26 cellular contexts compared by ENCODE assay signal in genomic region chr5:34844999-34845398, GRCh38. TPM values are rescaled to one million over a fixed set of nuclear protein-coding genes. Genes with fewer than 3 reads are reported as not detected.
"Had no signal": no experiment of that assay in that cellular context is flagged by ENCODE, and none has a peak within 500 bp of the region (broad histone marks: within the 10 kb centered on the region; RNA-seq: fewer than 3 reads in every experiment).

No MANE protein-coding gene starts in this region.

- H3K4me3 ChIP-seq: ascending aorta, SK-N-MC had no signal

- DNase-seq: activated CD4-positive, alpha-beta T cell treated with anti-CD3 and anti-CD28 coated beads for 48 hours; activated CD4-positive, alpha-beta T cell treated with anti-CD3 and anti-CD28 coated beads, Interleukin-2, amount 50 U/mL, for 4 hours; activated CD4-positive, CD25-positive, alpha-beta regulatory T cell treated with anti-CD3 and anti-CD28 coated beads, Interleukin-2, amount 50 U/mL, for 72 hours; activated CD8-positive, alpha-beta memory T cell treated with anti-CD3 and anti-CD28 coated beads, Interleukin-2, amount 50 U/mL, for 48 hours; activated CD8-positive, alpha-beta T cell treated with anti-CD3 and anti-CD28 coated beads, Interleukin-2, amount 10 ng/mL, durations not matched to agents 7 days and 5 days; activated effector memory CD4-positive, alpha-beta T cell treated with Interleukin-2 at 50 U/mL for 16 hours; activated naive CD4-positive, alpha-beta T cell; activated T-cell treated with anti-CD3 and anti-CD28 coated beads, Interleukin-2, amount 50 U/mL, for 1 hour; KBM-7; NCI-H1048; NCI-H187 treated with DMSO at 0.1 percent for 48 hours; NCI-H2081 treated with DMSO at 0.1 percent for 48 hours; NCI-H748 treated with DMSO at 0.1 percent for 48 hours; RPMI8226; T-helper 1 cell had no signal

- H3K36me3 Mint-ChIP-seq: activated naive CD4-positive, alpha-beta T cell treated with anti-CD3 and anti-CD28 coated beads, Interleukin-2, amount 50 U/mL, for 24 hours had no signal

- H3K27me3 ChIP-seq: ascending aorta had no signal

- H3K9me3 Mint-ChIP-seq: activated naive CD4-positive, alpha-beta T cell treated with anti-CD3 and anti-CD28 coated beads, Interleukin-2, amount 50 U/mL, for 24 hours; activated T-helper 1 cell treated with anti-CD3 and anti-CD28 coated beads, Interleukin-12 subunit alpha, Interleukin-12 subunit beta, Interleukin-2, Interleukin-4 antibody, amounts not matched to agents 30 ng/mL and 10 ng/mL and 1 ng/mL, durations not matched to agents 14 hours and 24 hours and 36 hours; central memory CD8-positive, alpha-beta T cell had no signal

- H3K36me3 ChIP-seq: ascending aorta had no signal

- H3K4me1 Mint-ChIP-seq: activated naive CD4-positive, alpha-beta T cell treated with anti-CD3 and anti-CD28 coated beads, Interleukin-2, amount 50 U/mL, for 24 hours; central memory CD8-positive, alpha-beta T cell had no signal

- H3K27ac Mint-ChIP-seq: activated CD8-positive, alpha-beta T cell treated with anti-CD3 and anti-CD28 coated beads, Interleukin-2, amount 10 ng/mL, durations not matched to agents 7 days and 5 days; activated naive CD4-positive, alpha-beta T cell treated with anti-CD3 and anti-CD28 coated beads, Interleukin-2, amount 50 U/mL, for 24 hours; activated T-helper 1 cell treated with anti-CD3 and anti-CD28 coated beads, Interleukin-12 subunit alpha, Interleukin-12 subunit beta, Interleukin-2, Interleukin-4 antibody, amounts not matched to agents 30 ng/mL and 10 ng/mL and 1 ng/mL, durations not matched to agents 14 hours and 24 hours and 36 hours; WTC11 had no signal

- H3K4me3 Mint-ChIP-seq: activated CD8-positive, alpha-beta T cell treated with anti-CD3 and anti-CD28 coated beads, Interleukin-2, amount 10 ng/mL, durations not matched to agents 7 days and 5 days; activated naive CD4-positive, alpha-beta T cell treated with anti-CD3 and anti-CD28 coated beads, Interleukin-2, amount 50 U/mL, for 24 hours; activated T-helper 1 cell treated with anti-CD3 and anti-CD28 coated beads, Interleukin-12 subunit alpha, Interleukin-12 subunit beta, Interleukin-2, Interleukin-4 antibody, amounts not matched to agents 30 ng/mL and 10 ng/mL and 1 ng/mL, durations not matched to agents 14 hours and 24 hours and 36 hours; brain; central memory CD8-positive, alpha-beta T cell; WTC11 had no signal

- H3K9me3 ChIP-seq: ascending aorta had no signal

- H3K4me1 ChIP-seq: ascending aorta had no signal

- H3K27ac ChIP-seq: ascending aorta, SK-N-MC had no signal

RNA-seq across cellular contexts. Expression of gene TTC23L, which starts 6.0 kb away (rescaled TPM):
- total RNA-seq: activated CD8-positive, alpha-beta T cell treated with anti-CD3 and anti-CD28 coated beads, Interleukin-2, amount 10 ng/mL, durations not matched to agents 7 days and 5 days; activated T-helper 1 cell treated with anti-CD3 and anti-CD28 coated beads, Interleukin-12 subunit alpha, Interleukin-12 subunit beta, Interleukin-2, Interleukin-4 antibody, amounts not matched to agents 30 ng/mL and 10 ng/mL and 1 ng/mL, durations not matched to agents 14 hours and 24 hours and 36 hours; ascending aorta; LHCN-M2; M059J; Right ventricle myocardium inferior; T-helper 2 cell treated with Interferon-gamma antibody and Interleukin-4, amounts not matched to agents 100 ng/mL and 5 ng/mL, for 36 hours had no signal
